In genomic region chr9:129776566-129776937, GRCh38 we compare ENCODE assay signal across 9 cellular contexts. TPM values are rescaled to one million over a fixed set of nuclear protein-coding genes. Genes with fewer than 3 reads are reported as not detected.
DNase-seq lines count a peak whose midpoint lies in the region; ATAC-seq and TF ChIP-seq lines count a peak whose summit lies in the region.
"Had no signal": no experiment of that assay in that cellular context is flagged by ENCODE, and none has a peak within 500 bp of the region (broad histone marks: within the 10 kb centered on the region; RNA-seq: fewer than 3 reads in every experiment).

No MANE protein-coding gene starts in this region.

- H3K9me3 ChIP-seq in BLaER1 = no peaks in the 10 kb centered on the region
- no peaks in the 10 kb centered on the region for H3K9me3 ChIP-seq in SJSA1 (replicated peaks)

- H3K27ac ChIP-seq in BLaER1 (peak overlapping the region; percentile 55), SJSA1 (peak overlapping the region; percentile 78)

- peak overlapping the region; percentile 91 for H3K4me2 ChIP-seq in BLaER1

- DNase-seq in SJSA1 (ENCODE audit: low read depth in 1 of 2, low spot score in 2 of 2) = no peak
- no peak for DNase-seq in fibroblast of villous mesenchyme (ENCODE audit: low read depth)
- DNase-seq in retinal pigment epithelial cell (ENCODE audit: low read depth) = no peak
- no peak for DNase-seq in SW480 (ENCODE audit: low spot score)
- no peak for DNase-seq in occipital lobe (lab: John Stamatoyannopoulos, UW)
- DNase-seq: NCI-H187 treated with DMSO at 0.1 percent for 48 hours had no signal

- H4K20me1 ChIP-seq in BLaER1 = peaks cover 27% of the 10 kb centered on the region

- no peak overlapping the region; the same call in 1 of the 2 replicates for H3K9ac ChIP-seq in BLaER1

- H3K36me3 ChIP-seq in BLaER1 (no peaks in the 10 kb centered on the region), SJSA1 (no peaks in the 10 kb centered on the region)

- peaks cover 9% of the 10 kb centered on the region; the same call in 1 of the 2 replicates for H3K27me3 ChIP-seq in BLaER1
- no peaks in the 10 kb centered on the region for H3K27me3 ChIP-seq in SJSA1 (replicated peaks)

- H3K4me3 ChIP-seq in BLaER1 (peak overlapping the region; percentile 32; the same call in 1 of the 2 replicates), SJSA1 (0 out of 2 replicates have a peak overlapping the region, but pooled peaks have one; percentile 3), fibroblast of villous mesenchyme (ENCODE audit: low read depth, low read length) (peak overlapping the region; percentile 40), retinal pigment epithelial cell (ENCODE audit: low read length) (peak overlapping the region; percentile 20)

- peaks cover 45% of the 10 kb centered on the region for H3K4me1 ChIP-seq in BLaER1
- peaks cover 28% of the 10 kb centered on the region for H3K4me1 ChIP-seq in SJSA1 (replicated peaks)

- ATAC-seq in GM19351 (IDR thresholded peaks at IDR 0.05; ENCODE audit: unreplicated experiment) (no peak), GM21526 (IDR thresholded peaks at IDR 0.05; ENCODE audit: low FRiP score, unreplicated experiment) (no peak)

- TF ChIP-seq CTCF in fibroblast of villous mesenchyme (IDR thresholded peaks at IDR 0.05; ENCODE audit: insufficient read depth, low read depth, low read length) (no peak), retinal pigment epithelial cell (conservative IDR thresholded peaks at IDR 0.05; ENCODE audit: low read depth, low read length) (no peak)

RNA-seq across cellular contexts. Expression of gene PTGES, which starts 23.7 kb away (rescaled TPM):
- total RNA-seq in SJSA1 (2014; rRNA removed; shearing (Covaris generic)) = 2.4 and 5.4 TPM in 2 replicates
- total RNA-seq in fibroblast of villous mesenchyme = 8.7 and 16.0 TPM in 2 replicates
- 3.3 TPM for total RNA-seq in occipital lobe

RNA-seq across cellular contexts. Expression of gene TOR1B, which starts 26.4 kb away (rescaled TPM):
- 24.9 and 38.3 TPM in 2 replicates for total RNA-seq in SJSA1 (2014; rRNA removed; shearing (Covaris generic))
- 27.4 and 33.2 TPM in 2 replicates for total RNA-seq in fibroblast of villous mesenchyme
- total RNA-seq in occipital lobe = 39.5 TPM

RNA-seq across cellular contexts. Expression of gene TOR1A, which starts 47.4 kb away (rescaled TPM):
- 29.4 and 42.8 TPM in 2 replicates for total RNA-seq in SJSA1 (2014; rRNA removed; shearing (Covaris generic))
- total RNA-seq in fibroblast of villous mesenchyme (43.8 and 51.4 TPM in 2 replicates), occipital lobe (21.8 TPM)

RNA-seq across cellular contexts. Expression of gene C9orf78, which starts 58.5 kb away (rescaled TPM):
- 56.2 and 59.3 TPM in 2 replicates for total RNA-seq in SJSA1 (2014; rRNA removed; shearing (Covaris generic))
- total RNA-seq in fibroblast of villous mesenchyme = 19.3 and 32.4 TPM in 2 replicates
- 40.2 TPM for total RNA-seq in occipital lobe

RNA-seq across cellular contexts. Expression of gene USP20, which starts 58.7 kb away (rescaled TPM):
- total RNA-seq in SJSA1 (2014; rRNA removed; shearing (Covaris generic)) = 2.1 and 3.4 TPM in 2 replicates
- total RNA-seq in fibroblast of villous mesenchyme (7.7 and 10.4 TPM in 2 replicates), occipital lobe (9.8 TPM)
